ENCODE assay signal across 19 cellular contexts in the genomic region with DNA sequence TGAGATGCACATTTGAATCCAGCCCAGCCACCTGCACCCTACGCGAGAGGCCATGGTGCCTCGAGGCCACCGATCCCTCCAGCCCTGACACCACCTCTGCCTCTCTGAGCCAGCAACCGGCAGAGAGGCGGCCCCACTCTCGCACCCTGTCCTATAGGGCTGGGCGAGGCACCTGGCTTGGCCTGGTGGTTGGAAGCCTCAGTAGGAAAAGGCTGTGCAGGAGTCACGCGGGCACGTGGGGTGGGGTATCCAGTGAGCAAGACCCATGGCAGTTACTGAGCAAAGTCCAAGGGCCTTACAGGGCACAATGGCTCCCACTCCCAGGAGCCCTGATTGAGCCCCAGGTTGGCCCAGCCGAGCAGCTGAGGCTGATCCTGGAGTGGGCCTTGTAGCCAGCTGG.
"Had no signal": no experiment of that assay in that cellular context is flagged by ENCODE, and none has a peak within 500 bp of the region (broad histone marks: within the 10 kb centered on the region; RNA-seq: fewer than 3 reads in every experiment).

No MANE protein-coding gene starts in this region.

- H3K4me3 Mint-ChIP-seq: activated naive CD4-positive, alpha-beta T cell treated with anti-CD3 and anti-CD28 coated beads, Interleukin-2, amount 10 ng/mL, durations not matched to agents 7 days and 5 days; activated naive CD8-positive, alpha-beta T cell treated with anti-CD3 and anti-CD28 coated beads, Interleukin-2, amount 50 U/mL, for 24 hours; activated T-cell treated with anti-CD3 and anti-CD28 coated beads, Interleukin-2, amount 50 U/mL, for 4 hours; central memory CD8-positive, alpha-beta T cell; stimulated activated effector memory CD8-positive, alpha-beta T cell treated with anti-CD3 and anti-CD28 coated beads, Interleukin-12 subunit alpha, Interleukin-12 subunit beta, amount 100 ng/mL, for 72 hours had no signal

- H3K9me3 Mint-ChIP-seq: activated naive CD4-positive, alpha-beta T cell treated with anti-CD3 and anti-CD28 coated beads, Interleukin-2, amount 10 ng/mL, durations not matched to agents 7 days and 5 days; activated naive CD8-positive, alpha-beta T cell treated with anti-CD3 and anti-CD28 coated beads, Interleukin-2, amount 50 U/mL, for 24 hours; activated T-cell treated with anti-CD3 and anti-CD28 coated beads, Interleukin-2, amount 50 U/mL, for 4 hours; central memory CD8-positive, alpha-beta T cell; stimulated activated effector memory CD8-positive, alpha-beta T cell treated with anti-CD3 and anti-CD28 coated beads, Interleukin-12 subunit alpha, Interleukin-12 subunit beta, amount 100 ng/mL, for 72 hours had no signal

- H3K9me3 ChIP-seq: esophagus muscularis mucosa, right atrium auricular region, testis had no signal

- DNase-seq: activated CD4-positive, alpha-beta T cell treated with anti-CD3 and anti-CD28 coated beads, Interleukin-2, amount 50 U/mL, for 1 hour; activated CD4-positive, CD25-positive, alpha-beta regulatory T cell treated with anti-CD3 and anti-CD28 coated beads, Interleukin-2, amount 50 U/mL, for 72 hours; activated CD8-positive, alpha-beta memory T cell treated with anti-CD3 and anti-CD28 coated beads, Interleukin-2, amount 50 U/mL, for 4 hours; activated naive CD4-positive, alpha-beta T cell treated with anti-CD3 and anti-CD28 coated beads, Interleukin-2, amount 10 ng/mL, durations not matched to agents 7 days and 5 days; activated naive CD8-positive, alpha-beta T cell treated with anti-CD3 and anti-CD28 coated beads, Interleukin-2, amount 50 U/mL, for 24 hours; activated T-cell treated with anti-CD3 and anti-CD28 coated beads, Interleukin-2, amount 50 U/mL, for 4 hours; anterior cingulate cortex; brain microvascular endothelial cell; effector memory CD4-positive, alpha-beta T cell; mesenchymal stem cell; stimulated activated CD4-positive, alpha-beta T cell treated with anti-CD3 and anti-CD28 coated beads, Interleukin-4, amount 100 ng/mL, for 24 hours; T-helper 2 cell; testis had no signal

- H3K36me3 Mint-ChIP-seq: stimulated activated effector memory CD8-positive, alpha-beta T cell treated with anti-CD3 and anti-CD28 coated beads, Interleukin-12 subunit alpha, Interleukin-12 subunit beta, amount 100 ng/mL, for 72 hours had no signal

- ATAC-seq: activated naive CD8-positive, alpha-beta T cell treated with anti-CD3 and anti-CD28 coated beads, Interleukin-2, amount 50 U/mL, for 24 hours; activated T-cell treated with anti-CD3 and anti-CD28 coated beads, Interleukin-2, amount 50 U/mL, for 4 hours; stimulated activated effector memory CD8-positive, alpha-beta T cell treated with anti-CD3 and anti-CD28 coated beads, Interleukin-12 subunit alpha, Interleukin-12 subunit beta, amount 100 ng/mL, for 72 hours had no signal

- H3K36me3 ChIP-seq: brain microvascular endothelial cell, esophagus muscularis mucosa, right atrium auricular region had no signal

- H3K4me1 Mint-ChIP-seq: activated naive CD4-positive, alpha-beta T cell treated with anti-CD3 and anti-CD28 coated beads, Interleukin-2, amount 10 ng/mL, durations not matched to agents 7 days and 5 days had no signal

- H3K4me3 ChIP-seq: esophagus muscularis mucosa, right atrium auricular region, testis had no signal

- H3K27me3 ChIP-seq: brain microvascular endothelial cell, esophagus muscularis mucosa, right atrium auricular region, testis had no signal

- H3K27ac Mint-ChIP-seq: activated naive CD4-positive, alpha-beta T cell treated with anti-CD3 and anti-CD28 coated beads, Interleukin-2, amount 10 ng/mL, durations not matched to agents 7 days and 5 days; activated naive CD8-positive, alpha-beta T cell treated with anti-CD3 and anti-CD28 coated beads, Interleukin-2, amount 50 U/mL, for 24 hours; progenitor cell of endocrine pancreas; stimulated activated effector memory CD8-positive, alpha-beta T cell treated with anti-CD3 and anti-CD28 coated beads, Interleukin-12 subunit alpha, Interleukin-12 subunit beta, amount 100 ng/mL, for 72 hours had no signal

- H3K27me3 Mint-ChIP-seq: activated naive CD8-positive, alpha-beta T cell treated with anti-CD3 and anti-CD28 coated beads, Interleukin-2, amount 50 U/mL, for 24 hours; central memory CD8-positive, alpha-beta T cell had no signal

- H3K27ac ChIP-seq: brain microvascular endothelial cell, esophagus muscularis mucosa, right atrium auricular region, testis, VCaP had no signal
